Comparison of ENCODE assay signal across 28 cellular contexts in the genomic region with DNA sequence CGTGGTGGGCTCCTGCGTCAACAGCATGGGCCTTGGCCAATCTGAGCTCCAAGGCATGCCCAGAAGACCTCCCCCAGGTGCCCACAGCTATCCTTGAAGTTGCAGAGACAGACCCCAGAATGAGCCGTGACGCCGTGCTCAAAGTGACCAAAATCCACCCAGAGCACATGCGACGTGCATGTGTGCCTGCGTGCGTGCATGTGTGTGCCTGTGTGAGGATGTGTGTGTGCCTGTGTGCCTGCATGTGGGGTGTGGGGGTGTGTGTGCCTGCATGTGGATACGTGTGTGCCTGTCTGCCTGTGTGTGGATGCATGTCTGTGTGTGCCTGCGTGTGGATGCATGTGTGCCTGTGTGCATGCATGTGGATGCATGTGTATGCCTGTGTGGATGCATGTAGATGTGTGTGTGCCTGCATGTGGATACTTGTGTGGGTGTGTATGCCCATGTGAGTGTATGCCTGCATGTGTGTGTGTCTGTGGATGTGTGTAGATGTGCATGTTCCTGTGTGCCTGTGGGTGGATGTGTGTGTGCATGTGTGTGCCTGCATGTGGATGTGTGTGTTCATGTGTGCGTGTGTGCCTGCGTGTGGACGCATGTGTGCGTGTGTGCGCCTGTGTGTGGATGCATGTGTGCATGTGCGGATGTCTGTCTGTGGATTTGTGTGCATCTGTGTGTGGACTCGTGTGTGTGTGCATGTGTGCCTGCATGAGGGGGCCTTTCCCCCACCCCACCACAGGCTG. TPM values are rescaled to one million over a fixed set of nuclear protein-coding genes. Genes with fewer than 3 reads are reported as not detected.
DNase-seq lines count a peak whose midpoint lies in the region; ATAC-seq, FAIRE-seq and TF ChIP-seq lines count a peak whose summit lies in the region.
"Had no signal": no experiment of that assay in that cellular context is flagged by ENCODE, and none has a peak within 500 bp of the region (broad histone marks: within the 10 kb centered on the region; RNA-seq: fewer than 3 reads in every experiment).

No MANE protein-coding gene starts in this region.

- no peaks in the 10 kb centered on the region for H3K9me3 Mint-ChIP-seq in activated naive CD8-positive, alpha-beta T cell treated with anti-CD3 and anti-CD28 coated beads, Interleukin-2, amount 50 U/mL, for 24 hours
- H3K9me3 Mint-ChIP-seq: activated CD8-positive, alpha-beta T cell treated with anti-CD3 and anti-CD28 coated beads for 36 hours; activated T-helper 17 cell treated with anti-CD3 and anti-CD28 coated beads, Interleukin-2, amount 50 U/mL, for 72 hours; CD8-positive, alpha-beta T cell; memory B cell; stimulated activated memory B cell treated with anti-CD40 and anti-IgM and Interleukin-4, amounts not matched to agents 10 μg/mL and 1 μg/mL and 100 μg/mL, for 72 hours had no signal

- H3K4me1 Mint-ChIP-seq in activated naive CD8-positive, alpha-beta T cell treated with anti-CD3 and anti-CD28 coated beads, Interleukin-2, amount 50 U/mL, for 24 hours: peaks cover 6% of the 10 kb centered on the region

- SMC1A ChIA-PET in GM12878 (lab: Charles Lee; ENCODE audit: uncharacterized antibody, unreplicated experiment): no interaction called here

- H3K27ac Mint-ChIP-seq in activated naive CD8-positive, alpha-beta T cell treated with anti-CD3 and anti-CD28 coated beads, Interleukin-2, amount 50 U/mL, for 24 hours: no peak overlapping the region
- H3K27ac Mint-ChIP-seq: activated CD8-positive, alpha-beta T cell treated with anti-CD3 and anti-CD28 coated beads for 36 hours; activated naive CD4-positive, alpha-beta T cell treated with anti-CD3 and anti-CD28 coated beads, Interleukin-2, amount 10 ng/mL, durations not matched to agents 7 days and 5 days; activated T-helper 17 cell treated with anti-CD3 and anti-CD28 coated beads, Interleukin-2, amount 50 U/mL, for 72 hours; CD8-positive, alpha-beta T cell; memory B cell had no signal

- H2AK5ac ChIP-seq in mesenchymal stem cell (ENCODE audit: low read length, severe bottlenecking): no peak overlapping the region

- no peak for TF ChIP-seq RAD21 in GM12878 (IDR thresholded peaks at IDR 0.05; ENCODE audit: insufficient read depth, low read depth, low read length)

- no TSS peak for BruUV-seq in GM12878 (replicated peaks; lab: Mats Ljungman, UMichigan)

- H3K36me3 Mint-ChIP-seq in activated naive CD8-positive, alpha-beta T cell treated with anti-CD3 and anti-CD28 coated beads, Interleukin-2, amount 50 U/mL, for 24 hours (ENCODE audit: low read depth): no peaks in the 10 kb centered on the region
- H3K36me3 Mint-ChIP-seq: activated naive CD4-positive, alpha-beta T cell treated with anti-CD3 and anti-CD28 coated beads, Interleukin-2, amount 10 ng/mL, durations not matched to agents 7 days and 5 days; CD8-positive, alpha-beta T cell; memory B cell; stimulated activated memory B cell treated with anti-CD40 and anti-IgM and Interleukin-4, amounts not matched to agents 10 μg/mL and 1 μg/mL and 100 μg/mL, for 72 hours had no signal

- in situ Hi-C loops in GM12878 (cut with MboI): no loop called here

- peak overlapping the region in 1 of 2 experiments; percentile 79 for H3K18ac ChIP-seq in mesenchymal stem cell (ENCODE audit: low read depth in 1 of 2, low read length in 2 of 2)

- peak; percentile 64 for DNase-seq in Right ventricle myocardium inferior (ENCODE audit: missing footprints)
- DNase-seq in Right ventricle myocardium superior: no peak
- DNase-seq in GM12878 (ENCODE audit: low read depth, low spot score): no peak
- DNase-seq in mesenchymal stem cell: no peak
- peak; percentile 53 for DNase-seq in spleen
- no peak for DNase-seq in activated naive CD8-positive, alpha-beta T cell treated with anti-CD3 and anti-CD28 coated beads, Interleukin-2, amount 50 U/mL, for 24 hours
- no peak for DNase-seq in dedifferentiated amniotic fluid mesenchymal stem cell (ENCODE audit: extremely low spot score)
- no peak for DNase-seq in epidermal melanocyte (ENCODE audit: insufficient read length, low spot score)
- DNase-seq: activated CD8-positive, alpha-beta T cell treated with anti-CD3 and anti-CD28 coated beads for 36 hours; activated naive CD4-positive, alpha-beta T cell treated with anti-CD3 and anti-CD28 coated beads, Interleukin-2, amount 10 ng/mL, durations not matched to agents 7 days and 5 days; brain microvascular endothelial cell; CD8-positive, alpha-beta T cell; hippocampal formation; KG1; MM.1S; NCI-H1105 treated with DMSO at 0.1 percent for 48 hours; NCI-H1930; NCI-H2171 treated with DMSO at 0.1 percent for 48 hours; NCI-H510A; T-helper 1 cell had no signal

- H4K20me1 ChIP-seq in GM12878 (ENCODE audit: control insufficient read depth, insufficient read depth): no peaks in the 10 kb centered on the region

- CTCF ChIA-PET in GM12878 (lab: Yijun Ruan, JAX): no interaction called here

- no peak for TF ChIP-seq POLR2A in GM12878 (IDR thresholded peaks at IDR 0.05; ENCODE audit: low read depth, low read length)
- no peak for TF ChIP-seq POLR2A in spleen (IDR thresholded peaks at IDR 0.05)

- TF ChIP-seq EP300 in GM12878 (IDR thresholded peaks at IDR 0.05; ENCODE audit: borderline replicate concordance in 1 of 2, control insufficient read depth in 1 of 2, low read depth in 2 of 2, low read length in 2 of 2): no peak

- H3K23ac ChIP-seq in mesenchymal stem cell (ENCODE audit: low read length in 2 of 2): no peak overlapping the region

- RAD21 ChIA-PET in GM12878 (lab: Charles Lee; ENCODE audit: unreplicated experiment): no interaction called here

- 71% methylated on average over 16 of the region's 18 CpGs for WGBS in GM12878 (ENCODE audit: insufficient coverage, insufficient replicate concordance, low lambda C conversion rate, missing lambda C conversion rate)
- 97% methylated on average over 11 of the region's 18 CpGs for WGBS in mesenchymal stem cell
- WGBS in spleen, 5 donors: 93 to 98% (median 96%) methylated on average over 16 to 18 of the region's 18 CpGs

- TF ChIP-seq CTCF in GM12878 (IDR thresholded peaks at IDR 0.05 in 2 of 3, conservative IDR thresholded peaks at IDR 0.05 in 1 of 3; ENCODE audit: control insufficient read depth in 2 of 3, extremely low read depth in 1 of 3, insufficient read depth in 1 of 3, low read depth in 3 of 3, low read length in 3 of 3): no peak
- no peak for TF ChIP-seq CTCF in spleen (IDR thresholded peaks at IDR 0.05 in 8 of 11, conservative IDR thresholded peaks at IDR 0.05 in 3 of 11)

- H3K36me3 ChIP-seq in GM12878 (ENCODE audit: control insufficient read depth in 2 of 2, insufficient read depth in 2 of 2, low read length in 1 of 2): no peaks in the 10 kb centered on the region
- peaks cover 0 to 10% of the 10 kb centered on the region in 2 experiments for H3K36me3 ChIP-seq in mesenchymal stem cell (ENCODE audit: control insufficient read depth in 1 of 2, insufficient read depth in 2 of 2, low read depth in 1 of 2, low read length in 2 of 2)
- no peaks in the 10 kb centered on the region for H3K36me3 ChIP-seq in spleen
- H3K36me3 ChIP-seq: brain microvascular endothelial cell, upper lobe of left lung had no signal

- POLR2A ChIA-PET in GM12878 (lab: Charles Lee): no interaction called here

- no peak overlapping the region for H3K4me3 ChIP-seq in GM12878
- H3K4me3 ChIP-seq in mesenchymal stem cell (ENCODE audit: insufficient read depth in 1 of 2, low read depth in 1 of 2, low read length in 2 of 2): no peak overlapping the region
- H3K4me3 ChIP-seq in spleen: no peak overlapping the region
- H3K4me3 ChIP-seq: upper lobe of left lung had no signal

- no peak overlapping the region for H2BK12ac ChIP-seq in mesenchymal stem cell (ENCODE audit: low read length in 2 of 2)

- peak; percentile 29 for ATAC-seq in Right ventricle myocardium inferior
- ATAC-seq in Right ventricle myocardium superior (ENCODE audit: poor library complexity): no peak
- no peak for ATAC-seq in GM12878
- ATAC-seq in activated naive CD8-positive, alpha-beta T cell treated with anti-CD3 and anti-CD28 coated beads, Interleukin-2, amount 50 U/mL, for 24 hours: no peak
- ATAC-seq: activated CD4-positive, CD25-positive, alpha-beta regulatory T cell treated with anti-CD3 and anti-CD28 coated beads, Interleukin-2, amount 50 U/mL, for 24 hours; activated CD8-positive, alpha-beta T cell treated with anti-CD3 and anti-CD28 coated beads for 36 hours; activated T-helper 17 cell treated with anti-CD3 and anti-CD28 coated beads, Interleukin-2, amount 50 U/mL, for 72 hours; CD8-positive, alpha-beta T cell had no signal

- H3K27me3 Mint-ChIP-seq in activated naive CD8-positive, alpha-beta T cell treated with anti-CD3 and anti-CD28 coated beads, Interleukin-2, amount 50 U/mL, for 24 hours: no peaks in the 10 kb centered on the region
- H3K27me3 Mint-ChIP-seq: activated CD8-positive, alpha-beta T cell treated with anti-CD3 and anti-CD28 coated beads for 36 hours; activated naive CD4-positive, alpha-beta T cell treated with anti-CD3 and anti-CD28 coated beads, Interleukin-2, amount 10 ng/mL, durations not matched to agents 7 days and 5 days; activated T-helper 17 cell treated with anti-CD3 and anti-CD28 coated beads, Interleukin-2, amount 50 U/mL, for 72 hours; memory B cell; stimulated activated memory B cell treated with anti-CD40 and anti-IgM and Interleukin-4, amounts not matched to agents 10 μg/mL and 1 μg/mL and 100 μg/mL, for 72 hours had no signal

- H3K9me3 ChIP-seq in GM12878 (replicated peaks; ENCODE audit: control insufficient read depth, insufficient read depth, low read length): no peaks in the 10 kb centered on the region
- H3K9me3 ChIP-seq in mesenchymal stem cell (ENCODE audit: control insufficient read depth, low read length): no peaks in the 10 kb centered on the region
- H3K9me3 ChIP-seq in spleen: no peaks in the 10 kb centered on the region
- H3K9me3 ChIP-seq: upper lobe of left lung had no signal

- H3K27me3 ChIP-seq in GM12878 (replicated peaks in 1 of 2; ENCODE audit: control insufficient read depth in 2 of 2, insufficient read depth in 2 of 2, low read length in 1 of 2) (no peaks in the 10 kb centered on the region), mesenchymal stem cell (ENCODE audit: control insufficient read depth in 1 of 2, insufficient read depth in 1 of 2, low read length in 2 of 2) (no peaks in the 10 kb centered on the region), spleen (replicated peaks in 1 of 7) (no peaks in the 10 kb centered on the region)
- H3K27me3 ChIP-seq: brain microvascular endothelial cell, upper lobe of left lung had no signal

- H2AFZ ChIP-seq in GM12878 (ENCODE audit: control insufficient read depth, low read depth, low read length) (no peak overlapping the region), mesenchymal stem cell (ENCODE audit: low read depth, low read length) (no peak overlapping the region)

- intact Hi-C loops in Right ventricle myocardium inferior (cut with DNase I): no loop called here
- intact Hi-C loops in Right ventricle myocardium superior (cut with DNase I): no loop called here
- intact Hi-C loops in GM12878 (cut with micrococcal nuclease; ENCODE audit: unreplicated experiment): no loop called here
- intact Hi-C loops in spleen (cut with DNase I; ENCODE audit: low total_unique reads): no loop called here

- H3K4me2 ChIP-seq in GM12878 (ENCODE audit: control insufficient read depth, insufficient read depth) (no peak overlapping the region), mesenchymal stem cell (ENCODE audit: low read length, poor library complexity, severe bottlenecking) (no peak overlapping the region)

- H3K14ac ChIP-seq in mesenchymal stem cell (ENCODE audit: low read length in 2 of 2): peak overlapping the region in 1 of 2 experiments; percentile 80

- no peak for FAIRE-seq in GM12878 (lab: Jason Lieb, UNC)
- FAIRE-seq: H54, HTR-8/SVneo had no signal

- H2BK120ac ChIP-seq in mesenchymal stem cell (ENCODE audit: low read depth, low read length): no peak overlapping the region

- no peak overlapping the region for H3K4me3 Mint-ChIP-seq in activated naive CD8-positive, alpha-beta T cell treated with anti-CD3 and anti-CD28 coated beads, Interleukin-2, amount 50 U/mL, for 24 hours
- H3K4me3 Mint-ChIP-seq: activated CD8-positive, alpha-beta T cell treated with anti-CD3 and anti-CD28 coated beads for 36 hours; activated naive CD4-positive, alpha-beta T cell treated with anti-CD3 and anti-CD28 coated beads, Interleukin-2, amount 10 ng/mL, durations not matched to agents 7 days and 5 days; activated T-helper 17 cell treated with anti-CD3 and anti-CD28 coated beads, Interleukin-2, amount 50 U/mL, for 72 hours; CD8-positive, alpha-beta T cell; memory B cell; stimulated activated memory B cell treated with anti-CD40 and anti-IgM and Interleukin-4, amounts not matched to agents 10 μg/mL and 1 μg/mL and 100 μg/mL, for 72 hours had no signal

- H4K8ac ChIP-seq in mesenchymal stem cell (ENCODE audit: low read length): peak overlapping the region; percentile 92

- no peak overlapping the region for H2BK15ac ChIP-seq in mesenchymal stem cell (ENCODE audit: low read depth, poor library complexity, severe bottlenecking)

- no peak overlapping the region for H2BK5ac ChIP-seq in mesenchymal stem cell (ENCODE audit: low read depth, low read length, poor library complexity, severe bottlenecking)

- H3K4me1 ChIP-seq in GM12878 (ENCODE audit: control insufficient read depth, insufficient read depth, low read length) (no peaks in the 10 kb centered on the region), mesenchymal stem cell (ENCODE audit: control insufficient read depth, insufficient read depth, low read depth, low read length) (peaks cover 34% of the 10 kb centered on the region), spleen (peaks cover 8 to 62% (median 45%) of the 10 kb centered on the region in 6 donors)

- H3K4ac ChIP-seq in mesenchymal stem cell (ENCODE audit: low read depth in 1 of 2, low read length in 2 of 2): no peak overlapping the region

- H3K27ac ChIP-seq in GM12878 (ENCODE audit: control insufficient read depth, insufficient read depth) (no peak overlapping the region), mesenchymal stem cell (ENCODE audit: low read length, poor library complexity, severe bottlenecking) (no peak overlapping the region), spleen (peak overlapping the region in 4 of 8 donors; percentile 65 to 81 (median 76))
- H3K27ac ChIP-seq: brain microvascular endothelial cell, epithelial cell of prostate had no signal

- H3K9ac ChIP-seq in GM12878 (ENCODE audit: control insufficient read depth, insufficient read depth, low read length) (no peak overlapping the region), mesenchymal stem cell (ENCODE audit: low read length) (no peak overlapping the region)

- no peaks in the 10 kb centered on the region for H3K79me1 ChIP-seq in mesenchymal stem cell (replicated peaks; ENCODE audit: low read length, poor library complexity, severe bottlenecking)

- no peaks in the 10 kb centered on the region for H3K79me2 ChIP-seq in GM12878 (ENCODE audit: control insufficient read depth, insufficient read depth, low read length)

- H4K91ac ChIP-seq in mesenchymal stem cell (ENCODE audit: low read length): peak overlapping the region; percentile 53

RNA-seq across cellular contexts. Expression of gene PWWP2B, which starts 42.6 kb away (rescaled TPM):
- total RNA-seq in Right ventricle myocardium inferior: 22.3 TPM
- total RNA-seq in Right ventricle myocardium superior: 23.0 TPM
- 0.44 and 0.90 TPM in 2 replicates for total RNA-seq in GM12878 (2013; cell fraction: nucleolus; rRNA removed)
- total RNA-seq in GM12878 (2014; rRNA removed): 0.38 and 0.56 TPM in 2 replicates
- 0.04 TPM in 1 of 2 replicates, not detected in the other for total RNA-seq in GM12878 (2014; rRNA removed; fragmentation: Illumina TruSeq; extraction: Trizol)
- 0.72 and 0.87 TPM in 2 replicates for total RNA-seq in GM12878 (2021)
- not detected for polyA plus RNA-seq in GM12878 (2011; ENCODE audit: low read depth)
- not detected in 2 replicates for polyA plus RNA-seq in GM12878 (2011; rRNA removed)
- polyA plus RNA-seq in GM12878 (2011; cell fraction: cytosol; rRNA removed): 0.03 TPM in 1 of 2 replicates, not detected in the other
- polyA plus RNA-seq in GM12878 (2011; cell fraction: nucleus; rRNA removed): not detected in 2 replicates
- polyA plus RNA-seq in GM12878 (2012): 0.22 and 0.49 TPM in 2 replicates
- 0.04 TPM in 1 of 2 replicates, not detected in the other for polyA plus RNA-seq in GM12878 (2014; fragmentation: Illumina TruSeq; extraction: Trizol)
- polyA plus RNA-seq in GM12878 (2014; fragmentation: Nextera tagmentation; extraction: Ambion mirVana): not detected
- polyA plus RNA-seq in GM12878 (2014; rRNA removed): 0.30 and 0.59 TPM in 2 replicates
- polyA plus RNA-seq in GM12878 (2016; fragmentation: Nextera tagmentation; extraction: Ambion mirVana): under 1 TPM in 1 of 2 experiments, not detected in 1; 0.14 TPM
- not detected in 2 replicates for polyA minus RNA-seq in GM12878 (2011; rRNA and poly(A)+ RNA removed)
- polyA minus RNA-seq in GM12878 (2011; cell fraction: cytosol; rRNA and poly(A)+ RNA removed): 0.67 TPM in 1 of 2 replicates, not detected in the other
- polyA minus RNA-seq in GM12878 (2011; cell fraction: nucleus; rRNA and poly(A)+ RNA removed): not detected in 2 replicates
- polyA plus RNA-seq in mesenchymal stem cell (2013, experiment 1 of 2): 9.8 TPM
- polyA plus RNA-seq in mesenchymal stem cell (2013, experiment 2 of 2): 9.5 TPM
- total RNA-seq in spleen: 10 to 100 TPM; 24.8 to 41.7 (median 28.1) TPM
- 10 to 100 TPM; 22.5 to 50.0 (median 27.8) TPM for polyA plus RNA-seq in spleen

Comparison
In these comparisons a context has a peak if more than half of its experiments do, and no peak if none do; other contexts are left out.
1. DNase-seq: peak in Right ventricle myocardium inferior (single experiment) and spleen (single experiment); none in Right ventricle myocardium superior (single experiment), GM12878 (single experiment), mesenchymal stem cell (single experiment), activated naive CD8-positive, alpha-beta T cell treated with anti-CD3 and anti-CD28 coated beads, Interleukin-2, amount 50 U/mL, for 24 hours (single experiment), dedifferentiated amniotic fluid mesenchymal stem cell (single experiment) and epidermal melanocyte (single experiment).
2. RNA of gene PWWP2B, which starts 42.6 kb away (total RNA-seq): 24.8 to 41.7 TPM in spleen, 23.0 TPM in Right ventricle myocardium superior (single experiment) and 22.3 TPM in Right ventricle myocardium inferior (single experiment); 0.04 to 0.90 TPM in GM12878; every median in the first group is over 10 times any median in the second.